ENCODE assay signal across 8 cellular contexts in genomic region chr14:101947577-101947903, GRCh38. TPM values are rescaled to one million over a fixed set of nuclear protein-coding genes. Genes with fewer than 3 reads are reported as not detected.
DNase-seq lines count a peak whose midpoint lies in the region; ATAC-seq and TF ChIP-seq lines count a peak whose summit lies in the region.

No MANE protein-coding gene starts in this region.

- TF ChIP-seq CTCF in WERI-Rb-1 (IDR thresholded peaks at IDR 0.05; ENCODE audit: low read depth, low read length) (no peak), foreskin keratinocyte (conservative IDR thresholded peaks at IDR 0.05) (no peak)

- no peaks in the 10 kb centered on the region for H3K36me3 ChIP-seq in WERI-Rb-1

- H3K9me3 ChIP-seq in WERI-Rb-1 (ENCODE audit: severe bottlenecking), result no peaks in the 10 kb centered on the region

- H3K4me1 ChIP-seq in foreskin keratinocyte, result no peaks in the 10 kb centered on the region

- H3K4me3 ChIP-seq in WERI-Rb-1 (ENCODE audit: low read depth, low read length), result peak overlapping the region; percentile 99

- ATAC-seq in GM18511 (IDR thresholded peaks at IDR 0.05; ENCODE audit: unreplicated experiment) (peak; percentile 7), HG02885 (IDR thresholded peaks at IDR 0.05; ENCODE audit: poor library complexity, unreplicated experiment) (peak; percentile 16), foreskin keratinocyte (no peak), sciatic nerve (peak; percentile 11)

- H3K27me3 ChIP-seq in WERI-Rb-1 (ENCODE audit: insufficient read depth, low read depth, severe bottlenecking) (no peaks in the 10 kb centered on the region), foreskin keratinocyte (no peaks in the 10 kb centered on the region)

- in situ Hi-C loops in G401 (cut with HindIII; ENCODE audit: low sequenced_read_pairs), result no loop called here

- H3K27ac ChIP-seq in WERI-Rb-1, result peak overlapping the region; percentile 78
- peak overlapping the region; percentile 94 for H3K27ac ChIP-seq in foreskin keratinocyte

- DNase-seq in WERI-Rb-1, result no peak
- DNase-seq in foreskin keratinocyte, result no peak
- no peak for DNase-seq in sciatic nerve (ENCODE audit: low spot score)
- DNase-seq in G401 (ENCODE audit: low spot score), result no peak
- DNase-seq in ureter (ENCODE audit: low spot score), result no peak
- DNase-seq in NCI-H345 (lab: John Stamatoyannopoulos, UW), result no peak

- intact Hi-C loops in sciatic nerve (cut with DNase I), result no loop called here

RNA-seq across cellular contexts. Expression of gene DYNC1H1, which starts 16.8 kb away (rescaled TPM):
- total RNA-seq in foreskin keratinocyte (384 and 390 TPM in 2 replicates), sciatic nerve (496 TPM), ureter (467 TPM)
- 132 and 135 TPM in 2 replicates for polyA plus RNA-seq in foreskin keratinocyte
- 116 and 187 TPM in 2 replicates for total RNA-seq in G401 (2014; rRNA removed; shearing (Covaris generic))
